Comparison of ENCODE assay signal across 7 cellular contexts in the genomic region with DNA sequence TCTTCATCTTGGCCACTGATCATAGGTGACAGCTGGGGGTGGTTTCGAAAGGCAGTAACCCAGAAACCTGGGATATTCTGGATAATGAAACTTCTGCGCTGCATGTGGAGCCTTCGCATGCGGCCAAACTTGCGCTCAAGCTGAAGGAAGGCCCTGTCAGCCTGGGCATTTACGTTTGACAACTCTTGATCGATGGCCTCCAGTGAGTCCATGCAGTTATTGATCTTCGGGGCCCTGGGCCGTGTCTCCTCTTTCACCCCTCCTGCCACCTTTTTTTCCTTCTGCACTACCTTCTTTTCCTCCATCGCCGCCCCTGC. TPM values are rescaled to one million over a fixed set of nuclear protein-coding genes. Genes with fewer than 3 reads are reported as not detected.
DNase-seq lines count a peak whose midpoint lies in the region; ATAC-seq and TF ChIP-seq lines count a peak whose summit lies in the region.

No MANE protein-coding gene starts in this region.

- DNase-seq in HFF-Myc (ENCODE audit: extremely low read depth, low read depth) (no peak), astrocyte of the cerebellum (ENCODE audit: low read depth) (no peak), left lobe of liver (ENCODE audit: low spot score) (no peak), thoracic aorta (ENCODE audit: low spot score) (no peak), NCI-H1092 (lab: John Stamatoyannopoulos, UW) (no peak), amniotic stem cell (lab: John Stamatoyannopoulos, UW) (no peak)
- no peak for DNase-seq in activated CD4-positive, alpha-beta T cell treated with anti-CD3 and anti-CD28 coated beads, Interleukin-2, amount 50 U/mL, for 1 hour

- H3K9me3 ChIP-seq in thoracic aorta = no peaks in the 10 kb centered on the region

- peak overlapping the region; percentile 89 to 94 for H3K27ac ChIP-seq in thoracic aorta

- H3K27me3 ChIP-seq in thoracic aorta (replicated peaks; ENCODE audit: insufficient read depth) = no peaks in the 10 kb centered on the region

- no peak for TF ChIP-seq CTCF in HFF-Myc (IDR thresholded peaks at IDR 0.05; ENCODE audit: low read depth, low read length, missing control alignments)
- no peak for TF ChIP-seq CTCF in astrocyte of the cerebellum (IDR thresholded peaks at IDR 0.05; ENCODE audit: low read depth, low read length, missing control alignments)
- no peak for TF ChIP-seq CTCF in thoracic aorta (IDR thresholded peaks at IDR 0.05)

- in situ Hi-C loops in astrocyte of the cerebellum (cut with HindIII; ENCODE audit: low sequenced_read_pairs) = no loop called here

- no peaks in the 10 kb centered on the region for H3K36me3 ChIP-seq in thoracic aorta

- ATAC-seq in left lobe of liver (peak; percentile 23), thoracic aorta (ENCODE audit: insufficient number of reproducible peaks, low FRiP score, low read depth) (no peak)

- peaks cover 40 to 61% of the 10 kb centered on the region in 2 donors for H3K4me1 ChIP-seq in thoracic aorta (ENCODE audit: control insufficient read depth in 1 of 2, low read depth in 2 of 2)

- H3K4me3 ChIP-seq in HFF-Myc (replicated peaks; ENCODE audit: low read depth, low read length) (peak overlapping the region; percentile 92), astrocyte of the cerebellum (ENCODE audit: low read depth, low read length) (peak overlapping the region; percentile 99), thoracic aorta (peak overlapping the region; percentile 89)

RNA-seq across cellular contexts. Expression of a gene that starts 0.7 kb away (rescaled TPM):
- total RNA-seq in left lobe of liver (5.2 TPM), thoracic aorta (10 to 100 TPM; 13.1 to 18.0 TPM)

RNA-seq across cellular contexts. Expression of a gene that starts 26.6 kb away (rescaled TPM):
- total RNA-seq in left lobe of liver (52.7 TPM), thoracic aorta (10 to 100 TPM; 60.0 to 74.9 TPM)
